ENCODE assay signal across 10 cellular contexts in genomic region chr19:23762548-23762883, GRCh38. TPM values are rescaled to one million over a fixed set of nuclear protein-coding genes. Genes with fewer than 3 reads are reported as not detected.
DNase-seq lines count a peak whose midpoint lies in the region; ATAC-seq and TF ChIP-seq lines count a peak whose summit lies in the region.
"Had no signal": no experiment of that assay in that cellular context is flagged by ENCODE, and none has a peak within 500 bp of the region (broad histone marks: within the 10 kb centered on the region; RNA-seq: fewer than 3 reads in every experiment).

No MANE protein-coding gene starts in this region.

- H3K27me3 Mint-ChIP-seq in activated CD8-positive, alpha-beta memory T cell treated with anti-CD3 and anti-CD28 coated beads, Interleukin-2, amount 10 ng/mL, durations not matched to agents 7 days and 5 days = no peaks in the 10 kb centered on the region

- WGBS in adrenal gland, 4 donors = 24 to 31% (median 29%) methylated on average over 9 of the region's 9 CpGs

- H3K9me3 ChIP-seq in adrenal gland (replicated peaks in 1 of 3) (no peaks in the 10 kb centered on the region), left lung (no peaks in the 10 kb centered on the region), subcutaneous abdominal adipose tissue (ENCODE audit: control insufficient read depth in 5 of 5, low read length in 5 of 5) (no peaks in the 10 kb centered on the region)

- peaks cover 0 to 18% of the 10 kb centered on the region in 2 donors for H3K4me1 ChIP-seq in adrenal gland (replicated peaks in 1 of 2)
- peaks cover 0 to 4% of the 10 kb centered on the region in 2 donors for H3K4me1 ChIP-seq in left lung
- peaks cover 1 to 27% (median 25%) of the 10 kb centered on the region in 5 donors for H3K4me1 ChIP-seq in subcutaneous abdominal adipose tissue (ENCODE audit: control insufficient read depth in 5 of 5, insufficient read depth in 5 of 5, low read length in 5 of 5)

- TF ChIP-seq CTCF in adrenal gland (IDR thresholded peaks at IDR 0.05) (no peak), left lung (IDR thresholded peaks at IDR 0.05) (no peak)

- no peak for DNase-seq in activated CD8-positive, alpha-beta memory T cell treated with anti-CD3 and anti-CD28 coated beads, Interleukin-2, amount 10 ng/mL, durations not matched to agents 7 days and 5 days
- no peak for DNase-seq in activated CD8-positive, alpha-beta memory T cell treated with anti-CD3 and anti-CD28 coated beads, Interleukin-2, amount 50 U/mL, for 4 hours
- DNase-seq in adrenal gland (no peak), left lung (no peak), GOT3 (lab: John Stamatoyannopoulos, UW) (no peak), NCI-H524 treated with DMSO at 0.1 percent for 48 hours (lab: John Stamatoyannopoulos, UW) (no peak)
- DNase-seq: COR-L47, NCI-H2171 treated with DMSO at 0.1 percent for 48 hours had no signal

- H3K36me3 ChIP-seq in adrenal gland (replicated peaks in 1 of 2) = no peaks in the 10 kb centered on the region
- H3K36me3 ChIP-seq in left lung = no peaks in the 10 kb centered on the region
- no peaks in the 10 kb centered on the region for H3K36me3 ChIP-seq in subcutaneous abdominal adipose tissue (ENCODE audit: control insufficient read depth in 5 of 5, insufficient read depth in 5 of 5, low read length in 5 of 5)

- peak overlapping the region; percentile 91 for H3K4me3 Mint-ChIP-seq in activated CD8-positive, alpha-beta memory T cell treated with anti-CD3 and anti-CD28 coated beads, Interleukin-2, amount 10 ng/mL, durations not matched to agents 7 days and 5 days

- CTCF ChIA-PET in activated CD8-positive, alpha-beta memory T cell treated with anti-CD3 and anti-CD28 coated beads, Interleukin-2, amount 10 ng/mL, durations not matched to agents 7 days and 5 days (lab: Charles Lee) = no interaction called here

- H3K4me3 ChIP-seq in adrenal gland (peak overlapping the region in 3 of 4 donors; percentile 39 to 87 (median 73)), left lung (peak overlapping the region; percentile 60 to 74), subcutaneous abdominal adipose tissue (ENCODE audit: low read depth in 1 of 5, low read length in 5 of 5) (peak overlapping the region; percentile 83 to 95 (median 89))

- intact Hi-C loops in adrenal gland (cut with DNase I) = no loop called here
- intact Hi-C loops in left lung (cut with DNase I) = no loop called here

- H3K27me3 ChIP-seq in adrenal gland (no peaks in the 10 kb centered on the region), left lung (no peaks in the 10 kb centered on the region), subcutaneous abdominal adipose tissue (ENCODE audit: control insufficient read depth in 5 of 5, insufficient read depth in 4 of 5, low read length in 5 of 5) (no peaks in the 10 kb centered on the region)

- H3K4me1 Mint-ChIP-seq in activated CD8-positive, alpha-beta memory T cell treated with anti-CD3 and anti-CD28 coated beads, Interleukin-2, amount 10 ng/mL, durations not matched to agents 7 days and 5 days = peaks cover 28% of the 10 kb centered on the region

- peaks cover 34% of the 10 kb centered on the region for H3K36me3 Mint-ChIP-seq in activated CD8-positive, alpha-beta memory T cell treated with anti-CD3 and anti-CD28 coated beads, Interleukin-2, amount 10 ng/mL, durations not matched to agents 7 days and 5 days

- H3K27ac Mint-ChIP-seq in activated CD8-positive, alpha-beta memory T cell treated with anti-CD3 and anti-CD28 coated beads, Interleukin-2, amount 10 ng/mL, durations not matched to agents 7 days and 5 days = peak overlapping the region; percentile 81

- peaks cover 7% of the 10 kb centered on the region for H3K9me3 Mint-ChIP-seq in activated CD8-positive, alpha-beta memory T cell treated with anti-CD3 and anti-CD28 coated beads, Interleukin-2, amount 10 ng/mL, durations not matched to agents 7 days and 5 days (ENCODE audit: low read depth)

- no peak for ATAC-seq in activated CD8-positive, alpha-beta memory T cell treated with anti-CD3 and anti-CD28 coated beads, Interleukin-2, amount 10 ng/mL, durations not matched to agents 7 days and 5 days
- no peak for ATAC-seq in left lung
- no peak for ATAC-seq in GM21723 (IDR thresholded peaks at IDR 0.05; ENCODE audit: unreplicated experiment)

- peak overlapping the region in 1 of 5 donors; percentile 79 for H3K9ac ChIP-seq in subcutaneous abdominal adipose tissue (ENCODE audit: low read length in 5 of 5)

- peak overlapping the region in 3 of 5 donors; percentile 72 to 87 (median 83) for H3K27ac ChIP-seq in adrenal gland
- H3K27ac ChIP-seq in left lung = peak overlapping the region in 1 of 2 donors; percentile 77
- H3K27ac ChIP-seq in subcutaneous abdominal adipose tissue (ENCODE audit: low read depth, low read length) = no peak overlapping the region

- no peak for TF ChIP-seq POLR2A in adrenal gland (IDR thresholded peaks at IDR 0.05)

RNA-seq across cellular contexts. Expression of gene ZNF681, which starts 3.8 kb away (rescaled TPM):
- total RNA-seq in activated CD8-positive, alpha-beta memory T cell treated with anti-CD3 and anti-CD28 coated beads, Interleukin-2, amount 10 ng/mL, durations not matched to agents 7 days and 5 days = 1 to 10 TPM; 3.8 to 4.9 TPM
- 1 to 10 TPM in 7 of 8 donors, under 1 TPM in 1; 0.96 to 2.9 (median 1.7) TPM for total RNA-seq in adrenal gland
- polyA plus RNA-seq in adrenal gland = 1 to 10 TPM in 1 of 3 donors, under 1 TPM in 2; 0.44 to 4.5 (median 0.72) TPM
- 1 to 10 TPM; 2.6 to 2.7 TPM for total RNA-seq in left lung
